ENCODE assay signal across 1 cellular context in genomic region chr6:136586295-136586694, GRCh38.
TF ChIP-seq lines count a peak whose summit lies in the region.

No MANE protein-coding gene starts in this region.

TF ChIP-seq in K562, 482 proteins besides CTCF, POLR2A, EP300 and RAD21 (continued from another document):
- 0 out of 2 replicates have a peak, but pooled peaks have one; percentile 11 for TF ChIP-seq NFE2 (IDR thresholded peaks at IDR 0.05; ENCODE audit: low read depth)
TF ChIP-seq in K562: peak in this region for 12.
